Comparison of ENCODE assay signal across 2 cellular contexts in genomic region chr3:81492471-81492870, GRCh38.
A peak's percentile ranks its signal among the peaks of the same experiment; 100 is the strongest.
TF ChIP-seq lines count a peak whose summit lies in the region.

No MANE protein-coding gene starts in this region.

TF ChIP-seq in K562, 482 proteins besides CTCF, POLR2A, EP300 and RAD21:
- TF ChIP-seq ZNF512 (tag; IDR thresholded peaks at IDR 0.05): peak; percentile 34; the same call in 1 of the 2 replicates

TF ChIP-seq in HepG2, 621 proteins besides CTCF, POLR2A, EP300 and RAD21:
- peak; percentile 30 for TF ChIP-seq HNRNPK (IDR thresholded peaks at IDR 0.05; ENCODE audit: low read depth, low read length, poor library complexity, severe bottlenecking)
